Comparison of ENCODE assay signal across 1 cellular context in the genomic region with DNA sequence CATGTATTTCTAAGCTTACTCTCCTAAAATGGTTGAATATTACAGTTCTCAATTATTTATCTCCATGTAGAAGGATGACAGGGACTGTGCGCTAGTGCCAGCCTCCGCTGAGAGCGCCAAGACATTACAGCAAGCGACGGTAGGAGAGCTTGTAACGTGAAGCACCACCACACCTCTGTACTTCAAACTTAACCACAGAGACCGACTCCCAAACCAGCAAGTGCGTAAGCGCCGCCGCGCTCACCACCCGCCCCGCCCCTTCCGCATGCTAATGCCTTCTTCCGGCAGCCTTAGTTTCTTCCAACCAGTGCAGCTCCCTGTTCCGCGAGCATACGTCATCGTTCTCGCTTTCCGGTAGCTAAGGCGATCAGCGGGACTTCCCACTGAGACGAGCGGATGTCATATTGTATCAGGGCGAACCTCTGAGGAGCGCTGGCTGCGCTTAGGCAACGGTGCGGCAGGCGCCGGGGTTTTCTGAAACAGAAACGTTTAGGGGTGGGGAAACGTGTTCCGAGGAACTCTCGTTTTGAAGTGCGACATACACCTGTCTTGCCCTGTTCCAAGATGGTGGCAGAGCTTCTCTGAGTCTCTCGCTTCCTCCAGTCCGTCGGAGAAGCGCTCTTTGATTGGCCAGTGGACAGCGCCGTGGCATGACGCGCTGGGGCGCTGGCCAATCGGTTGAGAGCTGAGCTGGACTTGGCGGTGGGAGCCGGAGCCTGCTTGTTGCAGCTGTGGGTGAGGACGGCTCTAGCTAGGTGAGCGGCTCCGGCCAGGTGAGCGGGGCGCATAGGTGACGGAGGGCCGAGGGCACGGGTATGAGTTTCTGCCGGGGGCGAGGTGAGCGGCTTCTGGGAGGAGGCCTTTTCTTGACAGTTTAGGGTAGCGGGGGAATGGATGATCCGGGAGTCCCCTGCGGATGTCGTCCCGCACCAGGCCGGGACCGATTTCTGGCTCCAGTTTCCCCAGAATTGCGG.
A peak's percentile ranks its signal among the peaks of the same experiment; 100 is the strongest.
TF ChIP-seq lines count a peak whose summit lies in the region.

A gene (plus strand): TSS at position 723 of the 974 bp plus-strand sequence. CDS start 2,896 bp downstream, outside the sequence.

TF ChIP-seq in K562, 482 proteins besides CTCF, POLR2A, EP300 and RAD21 (continued from another document and continues in another):
- TF ChIP-seq, protein P1, sequence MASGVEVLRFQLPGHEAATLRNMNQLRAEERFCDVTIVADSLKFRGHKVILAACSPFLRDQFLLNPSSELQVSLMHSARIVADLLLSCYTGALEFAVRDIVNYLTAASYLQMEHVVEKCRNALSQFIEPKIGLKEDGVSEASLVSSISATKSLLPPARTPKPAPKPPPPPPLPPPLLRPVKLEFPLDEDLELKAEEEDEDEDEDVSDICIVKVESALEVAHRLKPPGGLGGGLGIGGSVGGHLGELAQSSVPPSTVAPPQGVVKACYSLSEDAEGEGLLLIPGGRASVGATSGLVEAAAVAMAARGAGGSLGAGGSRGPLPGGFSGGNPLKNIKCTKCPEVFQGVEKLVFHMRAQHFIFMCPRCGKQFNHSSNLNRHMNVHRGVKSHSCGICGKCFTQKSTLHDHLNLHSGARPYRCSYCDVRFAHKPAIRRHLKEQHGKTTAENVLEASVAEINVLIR (CRISPR knock-in tag; IDR thresholded peaks at IDR 0.05), result peak; percentile 57; the same call in 1 of the 2 replicates
- TF ChIP-seq, protein P2, sequence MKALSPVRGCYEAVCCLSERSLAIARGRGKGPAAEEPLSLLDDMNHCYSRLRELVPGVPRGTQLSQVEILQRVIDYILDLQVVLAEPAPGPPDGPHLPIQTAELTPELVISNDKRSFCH (CRISPR knock-in tag; IDR thresholded peaks at IDR 0.05), result no peak
- TF ChIP-seq, protein P2 (tag; IDR thresholded peaks at IDR 0.05), result peak; percentile 29; the same call in 1 of the 2 replicates
- peak; percentile 79; the same call in 1 of the 2 replicates for TF ChIP-seq PML (IDR thresholded peaks at IDR 0.05; ENCODE audit: low read length)
- TF ChIP-seq POLR2B (IDR thresholded peaks at IDR 0.05; ENCODE audit: low read depth, partially characterized antibody), result peak; percentile 71
- no peak for TF ChIP-seq ZNF311 (CRISPR knock-in tag; IDR thresholded peaks at IDR 0.05)
- peak; percentile 81 for TF ChIP-seq ZNF12 (CRISPR knock-in tag; IDR thresholded peaks at IDR 0.05)
- peak in 1 of 2 experiments; percentile 58; a peak in 2 of 4 replicates for TF ChIP-seq HDAC1 (IDR thresholded peaks at IDR 0.05)
- TF ChIP-seq ATF7 (IDR thresholded peaks at IDR 0.05), result peak; percentile 98
- no peak for TF ChIP-seq ZC3H11A (IDR thresholded peaks at IDR 0.05; ENCODE audit: low read depth, low read length)
- peak; percentile 58; the same call in 1 of the 2 replicates for TF ChIP-seq ZNF263 (CRISPR knock-in tag; IDR thresholded peaks at IDR 0.05; ENCODE audit: borderline replicate concordance)
- peak; percentile 74 for TF ChIP-seq FOS (IDR thresholded peaks at IDR 0.05; ENCODE audit: extremely low read depth, insufficient read length)
- peak; percentile 51 for TF ChIP-seq TAF9B (IDR thresholded peaks at IDR 0.05; ENCODE audit: partially characterized antibody)
- TF ChIP-seq, protein P3, sequence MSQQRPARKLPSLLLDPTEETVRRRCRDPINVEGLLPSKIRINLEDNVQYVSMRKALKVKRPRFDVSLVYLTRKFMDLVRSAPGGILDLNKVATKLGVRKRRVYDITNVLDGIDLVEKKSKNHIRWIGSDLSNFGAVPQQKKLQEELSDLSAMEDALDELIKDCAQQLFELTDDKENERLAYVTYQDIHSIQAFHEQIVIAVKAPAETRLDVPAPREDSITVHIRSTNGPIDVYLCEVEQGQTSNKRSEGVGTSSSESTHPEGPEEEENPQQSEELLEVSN (IDR thresholded peaks at IDR 0.05; ENCODE audit: borderline replicate concordance in 1 of 2, extremely low read depth in 1 of 2, insufficient read depth in 1 of 2, insufficient read length in 1 of 2, low read depth in 1 of 2, low read length in 1 of 2, poor library complexity in 1 of 2, severe bottlenecking in 1 of 2), result peak in 1 of 2 experiments; percentile 68
- TF ChIP-seq, protein P4, sequence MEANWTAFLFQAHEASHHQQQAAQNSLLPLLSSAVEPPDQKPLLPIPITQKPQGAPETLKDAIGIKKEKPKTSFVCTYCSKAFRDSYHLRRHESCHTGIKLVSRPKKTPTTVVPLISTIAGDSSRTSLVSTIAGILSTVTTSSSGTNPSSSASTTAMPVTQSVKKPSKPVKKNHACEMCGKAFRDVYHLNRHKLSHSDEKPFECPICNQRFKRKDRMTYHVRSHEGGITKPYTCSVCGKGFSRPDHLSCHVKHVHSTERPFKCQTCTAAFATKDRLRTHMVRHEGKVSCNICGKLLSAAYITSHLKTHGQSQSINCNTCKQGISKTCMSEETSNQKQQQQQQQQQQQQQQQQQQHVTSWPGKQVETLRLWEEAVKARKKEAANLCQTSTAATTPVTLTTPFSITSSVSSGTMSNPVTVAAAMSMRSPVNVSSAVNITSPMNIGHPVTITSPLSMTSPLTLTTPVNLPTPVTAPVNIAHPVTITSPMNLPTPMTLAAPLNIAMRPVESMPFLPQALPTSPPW (CRISPR knock-in tag; IDR thresholded peaks at IDR 0.05), result peak; percentile 71
- TF ChIP-seq, protein P5, sequence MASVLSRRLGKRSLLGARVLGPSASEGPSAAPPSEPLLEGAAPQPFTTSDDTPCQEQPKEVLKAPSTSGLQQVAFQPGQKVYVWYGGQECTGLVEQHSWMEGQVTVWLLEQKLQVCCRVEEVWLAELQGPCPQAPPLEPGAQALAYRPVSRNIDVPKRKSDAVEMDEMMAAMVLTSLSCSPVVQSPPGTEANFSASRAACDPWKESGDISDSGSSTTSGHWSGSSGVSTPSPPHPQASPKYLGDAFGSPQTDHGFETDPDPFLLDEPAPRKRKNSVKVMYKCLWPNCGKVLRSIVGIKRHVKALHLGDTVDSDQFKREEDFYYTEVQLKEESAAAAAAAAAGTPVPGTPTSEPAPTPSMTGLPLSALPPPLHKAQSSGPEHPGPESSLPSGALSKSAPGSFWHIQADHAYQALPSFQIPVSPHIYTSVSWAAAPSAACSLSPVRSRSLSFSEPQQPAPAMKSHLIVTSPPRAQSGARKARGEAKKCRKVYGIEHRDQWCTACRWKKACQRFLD (CRISPR knock-in tag; IDR thresholded peaks at IDR 0.05), result peak; percentile 4; the same call in 1 of the 2 replicates
- TF ChIP-seq ZNF224 (CRISPR knock-in tag; IDR thresholded peaks at IDR 0.05), result no peak
- TF ChIP-seq, protein P6, sequence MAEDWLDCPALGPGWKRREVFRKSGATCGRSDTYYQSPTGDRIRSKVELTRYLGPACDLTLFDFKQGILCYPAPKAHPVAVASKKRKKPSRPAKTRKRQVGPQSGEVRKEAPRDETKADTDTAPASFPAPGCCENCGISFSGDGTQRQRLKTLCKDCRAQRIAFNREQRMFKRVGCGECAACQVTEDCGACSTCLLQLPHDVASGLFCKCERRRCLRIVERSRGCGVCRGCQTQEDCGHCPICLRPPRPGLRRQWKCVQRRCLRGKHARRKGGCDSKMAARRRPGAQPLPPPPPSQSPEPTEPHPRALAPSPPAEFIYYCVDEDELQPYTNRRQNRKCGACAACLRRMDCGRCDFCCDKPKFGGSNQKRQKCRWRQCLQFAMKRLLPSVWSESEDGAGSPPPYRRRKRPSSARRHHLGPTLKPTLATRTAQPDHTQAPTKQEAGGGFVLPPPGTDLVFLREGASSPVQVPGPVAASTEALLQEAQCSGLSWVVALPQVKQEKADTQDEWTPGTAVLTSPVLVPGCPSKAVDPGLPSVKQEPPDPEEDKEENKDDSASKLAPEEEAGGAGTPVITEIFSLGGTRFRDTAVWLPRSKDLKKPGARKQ (CRISPR knock-in tag; IDR thresholded peaks at IDR 0.05), result no peak
- peak; percentile 88 for TF ChIP-seq PHF8 (IDR thresholded peaks at IDR 0.05; ENCODE audit: borderline replicate concordance, low read length)
- TF ChIP-seq, protein P7, sequence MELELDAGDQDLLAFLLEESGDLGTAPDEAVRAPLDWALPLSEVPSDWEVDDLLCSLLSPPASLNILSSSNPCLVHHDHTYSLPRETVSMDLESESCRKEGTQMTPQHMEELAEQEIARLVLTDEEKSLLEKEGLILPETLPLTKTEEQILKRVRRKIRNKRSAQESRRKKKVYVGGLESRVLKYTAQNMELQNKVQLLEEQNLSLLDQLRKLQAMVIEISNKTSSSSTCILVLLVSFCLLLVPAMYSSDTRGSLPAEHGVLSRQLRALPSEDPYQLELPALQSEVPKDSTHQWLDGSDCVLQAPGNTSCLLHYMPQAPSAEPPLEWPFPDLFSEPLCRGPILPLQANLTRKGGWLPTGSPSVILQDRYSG (tag; conservative IDR thresholded peaks at IDR 0.05; ENCODE audit: low read depth), result no peak
- 0 out of 2 replicates have a peak, but pooled peaks have one; percentile 5 for TF ChIP-seq FOSL1 (tag; conservative IDR thresholded peaks at IDR 0.05)
- peak; percentile 53 for TF ChIP-seq ATF1 (CRISPR knock-in tag; IDR thresholded peaks at IDR 0.05)
- peak; percentile 97 for TF ChIP-seq ATF1 (tag; IDR thresholded peaks at IDR 0.05)
- peak; percentile 32; the same call in 1 of the 2 replicates for TF ChIP-seq ZNF644 (tag; IDR thresholded peaks at IDR 0.05; ENCODE audit: low read depth)
- TF ChIP-seq, protein P8, sequence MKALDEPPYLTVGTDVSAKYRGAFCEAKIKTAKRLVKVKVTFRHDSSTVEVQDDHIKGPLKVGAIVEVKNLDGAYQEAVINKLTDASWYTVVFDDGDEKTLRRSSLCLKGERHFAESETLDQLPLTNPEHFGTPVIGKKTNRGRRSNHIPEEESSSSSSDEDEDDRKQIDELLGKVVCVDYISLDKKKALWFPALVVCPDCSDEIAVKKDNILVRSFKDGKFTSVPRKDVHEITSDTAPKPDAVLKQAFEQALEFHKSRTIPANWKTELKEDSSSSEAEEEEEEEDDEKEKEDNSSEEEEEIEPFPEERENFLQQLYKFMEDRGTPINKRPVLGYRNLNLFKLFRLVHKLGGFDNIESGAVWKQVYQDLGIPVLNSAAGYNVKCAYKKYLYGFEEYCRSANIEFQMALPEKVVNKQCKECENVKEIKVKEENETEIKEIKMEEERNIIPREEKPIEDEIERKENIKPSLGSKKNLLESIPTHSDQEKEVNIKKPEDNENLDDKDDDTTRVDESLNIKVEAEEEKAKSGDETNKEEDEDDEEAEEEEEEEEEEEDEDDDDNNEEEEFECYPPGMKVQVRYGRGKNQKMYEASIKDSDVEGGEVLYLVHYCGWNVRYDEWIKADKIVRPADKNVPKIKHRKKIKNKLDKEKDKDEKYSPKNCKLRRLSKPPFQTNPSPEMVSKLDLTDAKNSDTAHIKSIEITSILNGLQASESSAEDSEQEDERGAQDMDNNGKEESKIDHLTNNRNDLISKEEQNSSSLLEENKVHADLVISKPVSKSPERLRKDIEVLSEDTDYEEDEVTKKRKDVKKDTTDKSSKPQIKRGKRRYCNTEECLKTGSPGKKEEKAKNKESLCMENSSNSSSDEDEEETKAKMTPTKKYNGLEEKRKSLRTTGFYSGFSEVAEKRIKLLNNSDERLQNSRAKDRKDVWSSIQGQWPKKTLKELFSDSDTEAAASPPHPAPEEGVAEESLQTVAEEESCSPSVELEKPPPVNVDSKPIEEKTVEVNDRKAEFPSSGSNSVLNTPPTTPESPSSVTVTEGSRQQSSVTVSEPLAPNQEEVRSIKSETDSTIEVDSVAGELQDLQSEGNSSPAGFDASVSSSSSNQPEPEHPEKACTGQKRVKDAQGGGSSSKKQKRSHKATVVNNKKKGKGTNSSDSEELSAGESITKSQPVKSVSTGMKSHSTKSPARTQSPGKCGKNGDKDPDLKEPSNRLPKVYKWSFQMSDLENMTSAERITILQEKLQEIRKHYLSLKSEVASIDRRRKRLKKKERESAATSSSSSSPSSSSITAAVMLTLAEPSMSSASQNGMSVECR (CRISPR knock-in tag; IDR thresholded peaks at IDR 0.05), result no peak; the same call in 1 of the 2 replicates
- TF ChIP-seq, protein P9, sequence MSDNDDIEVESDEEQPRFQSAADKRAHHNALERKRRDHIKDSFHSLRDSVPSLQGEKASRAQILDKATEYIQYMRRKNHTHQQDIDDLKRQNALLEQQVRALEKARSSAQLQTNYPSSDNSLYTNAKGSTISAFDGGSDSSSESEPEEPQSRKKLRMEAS (CRISPR knock-in tag; IDR thresholded peaks at IDR 0.05), result 0 out of 2 replicates have a peak, but pooled peaks have one; percentile 31
- TF ChIP-seq, protein P10, sequence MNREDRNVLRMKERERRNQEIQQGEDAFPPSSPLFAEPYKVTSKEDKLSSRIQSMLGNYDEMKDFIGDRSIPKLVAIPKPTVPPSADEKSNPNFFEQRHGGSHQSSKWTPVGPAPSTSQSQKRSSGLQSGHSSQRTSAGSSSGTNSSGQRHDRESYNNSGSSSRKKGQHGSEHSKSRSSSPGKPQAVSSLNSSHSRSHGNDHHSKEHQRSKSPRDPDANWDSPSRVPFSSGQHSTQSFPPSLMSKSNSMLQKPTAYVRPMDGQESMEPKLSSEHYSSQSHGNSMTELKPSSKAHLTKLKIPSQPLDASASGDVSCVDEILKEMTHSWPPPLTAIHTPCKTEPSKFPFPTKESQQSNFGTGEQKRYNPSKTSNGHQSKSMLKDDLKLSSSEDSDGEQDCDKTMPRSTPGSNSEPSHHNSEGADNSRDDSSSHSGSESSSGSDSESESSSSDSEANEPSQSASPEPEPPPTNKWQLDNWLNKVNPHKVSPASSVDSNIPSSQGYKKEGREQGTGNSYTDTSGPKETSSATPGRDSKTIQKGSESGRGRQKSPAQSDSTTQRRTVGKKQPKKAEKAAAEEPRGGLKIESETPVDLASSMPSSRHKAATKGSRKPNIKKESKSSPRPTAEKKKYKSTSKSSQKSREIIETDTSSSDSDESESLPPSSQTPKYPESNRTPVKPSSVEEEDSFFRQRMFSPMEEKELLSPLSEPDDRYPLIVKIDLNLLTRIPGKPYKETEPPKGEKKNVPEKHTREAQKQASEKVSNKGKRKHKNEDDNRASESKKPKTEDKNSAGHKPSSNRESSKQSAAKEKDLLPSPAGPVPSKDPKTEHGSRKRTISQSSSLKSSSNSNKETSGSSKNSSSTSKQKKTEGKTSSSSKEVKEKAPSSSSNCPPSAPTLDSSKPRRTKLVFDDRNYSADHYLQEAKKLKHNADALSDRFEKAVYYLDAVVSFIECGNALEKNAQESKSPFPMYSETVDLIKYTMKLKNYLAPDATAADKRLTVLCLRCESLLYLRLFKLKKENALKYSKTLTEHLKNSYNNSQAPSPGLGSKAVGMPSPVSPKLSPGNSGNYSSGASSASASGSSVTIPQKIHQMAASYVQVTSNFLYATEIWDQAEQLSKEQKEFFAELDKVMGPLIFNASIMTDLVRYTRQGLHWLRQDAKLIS (CRISPR knock-in tag; IDR thresholded peaks at IDR 0.05), result peak; percentile 40; the same call in 1 of the 2 replicates
